In genomic region chr6:40393641-40394040, GRCh38 we compare ENCODE assay signal across 18 cellular contexts.
"Had no signal": no experiment of that assay in that cellular context is flagged by ENCODE, and none has a peak within 500 bp of the region (broad histone marks: within the 10 kb centered on the region; RNA-seq: fewer than 3 reads in every experiment).

No MANE protein-coding gene starts in this region.

- H3K9me3 Mint-ChIP-seq: activated CD4-positive, alpha-beta memory T cell treated with anti-CD3 and anti-CD28 coated beads, Interleukin-2, amount 10 ng/mL, durations not matched to agents 7 days and 5 days; stimulated activated effector memory CD8-positive, alpha-beta T cell treated with anti-CD3 and anti-CD28 coated beads, Interleukin-12 subunit alpha, Interleukin-12 subunit beta, amount 100 ng/mL, for 72 hours; WTC11 had no signal

- ATAC-seq: activated CD4-positive, alpha-beta T cell treated with anti-CD3 and anti-CD28 coated beads for 36 hours; gastrocnemius medialis; heart left ventricle; naive thymus-derived CD4-positive, alpha-beta T cell; pancreas; sciatic nerve; stimulated activated effector memory CD8-positive, alpha-beta T cell treated with anti-CD3 and anti-CD28 coated beads, Interleukin-12 subunit alpha, Interleukin-12 subunit beta, amount 100 ng/mL, for 72 hours; WTC11 had no signal

- FAIRE-seq: pancreas, TTC549 had no signal

- H3K27me3 ChIP-seq: gastrocnemius medialis, pancreas had no signal

- DNase-seq: activated CD4-positive, alpha-beta memory T cell treated with anti-CD3 and anti-CD28 coated beads, Interleukin-2, amount 10 ng/mL, durations not matched to agents 7 days and 5 days; activated CD4-positive, alpha-beta T cell treated with anti-CD3 and anti-CD28 coated beads for 36 hours; activated gamma-delta T cell; gastrocnemius medialis; heart left ventricle; kidney glomerular epithelial cell; mesenchymal stem cell; naive thymus-derived CD4-positive, alpha-beta T cell; pancreas; stimulated activated CD4-positive, alpha-beta T cell treated with anti-CD3 and anti-CD28 coated beads, Interleukin-4, amount 100 ng/mL, for 24 hours; stomach; trophoblast cell had no signal

- H3K27ac ChIP-seq: gastrocnemius medialis, heart left ventricle, pancreas, stomach had no signal

- H3K36me3 ChIP-seq: gastrocnemius medialis, heart left ventricle, pancreas, stomach had no signal

- H3K4me3 ChIP-seq: gastrocnemius medialis, heart left ventricle, pancreas, smooth muscle cell, stomach had no signal

- H3K36me3 Mint-ChIP-seq: activated naive CD8-positive, alpha-beta T cell; stimulated activated effector memory CD8-positive, alpha-beta T cell treated with anti-CD3 and anti-CD28 coated beads, Interleukin-12 subunit alpha, Interleukin-12 subunit beta, amount 100 ng/mL, for 72 hours; WTC11 had no signal

- H3K4me1 ChIP-seq: heart left ventricle had no signal

- H3K9me3 ChIP-seq: gastrocnemius medialis, heart left ventricle, pancreas, stomach had no signal

- H3K27ac Mint-ChIP-seq: activated CD4-positive, alpha-beta memory T cell treated with anti-CD3 and anti-CD28 coated beads, Interleukin-2, amount 10 ng/mL, durations not matched to agents 7 days and 5 days; activated CD4-positive, alpha-beta T cell treated with anti-CD3 and anti-CD28 coated beads for 36 hours; activated naive CD8-positive, alpha-beta T cell; WTC11 had no signal

- H3K4me3 Mint-ChIP-seq: activated CD4-positive, alpha-beta memory T cell treated with anti-CD3 and anti-CD28 coated beads, Interleukin-2, amount 10 ng/mL, durations not matched to agents 7 days and 5 days; activated CD4-positive, alpha-beta T cell treated with anti-CD3 and anti-CD28 coated beads for 36 hours; activated naive CD8-positive, alpha-beta T cell; stimulated activated effector memory CD8-positive, alpha-beta T cell treated with anti-CD3 and anti-CD28 coated beads, Interleukin-12 subunit alpha, Interleukin-12 subunit beta, amount 100 ng/mL, for 72 hours; WTC11 had no signal
